ENCODE assay signal across 1 cellular context in genomic region chr3:12476238-12476897, GRCh38.
TF ChIP-seq lines count a peak whose summit lies in the region.

No MANE protein-coding gene starts in this region.

TF ChIP-seq in A549, 52 proteins besides CTCF, POLR2A, EP300 and RAD21 (continued from another document):
- TF ChIP-seq, protein P1, sequence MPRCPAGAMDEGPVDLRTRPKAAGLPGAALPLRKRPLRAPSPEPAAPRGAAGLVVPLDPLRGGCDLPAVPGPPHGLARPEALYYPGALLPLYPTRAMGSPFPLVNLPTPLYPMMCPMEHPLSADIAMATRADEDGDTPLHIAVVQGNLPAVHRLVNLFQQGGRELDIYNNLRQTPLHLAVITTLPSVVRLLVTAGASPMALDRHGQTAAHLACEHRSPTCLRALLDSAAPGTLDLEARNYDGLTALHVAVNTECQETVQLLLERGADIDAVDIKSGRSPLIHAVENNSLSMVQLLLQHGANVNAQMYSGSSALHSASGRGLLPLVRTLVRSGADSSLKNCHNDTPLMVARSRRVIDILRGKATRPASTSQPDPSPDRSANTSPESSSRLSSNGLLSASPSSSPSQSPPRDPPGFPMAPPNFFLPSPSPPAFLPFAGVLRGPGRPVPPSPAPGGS (IDR thresholded peaks at IDR 0.05), result no peak
